21 cellular contexts compared by ENCODE assay signal in the genomic region with DNA sequence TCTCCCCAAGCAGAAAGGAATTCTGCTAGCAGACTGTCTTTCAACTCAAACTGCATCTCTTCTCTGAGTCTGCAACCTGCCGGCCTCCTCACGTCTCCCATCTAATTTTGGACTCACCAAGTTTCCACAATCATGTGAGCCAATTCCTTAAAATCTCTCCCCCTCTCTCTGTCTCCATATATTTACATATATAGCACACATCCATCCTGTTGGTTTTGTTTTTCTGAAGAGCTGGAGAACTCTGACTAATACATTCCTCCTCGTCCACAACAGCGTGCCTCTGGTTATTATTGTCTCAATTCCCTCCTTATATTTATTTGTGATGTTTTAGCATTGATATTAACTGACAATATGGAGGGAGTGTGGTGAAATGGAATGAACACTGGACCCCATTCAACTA. TPM values are rescaled to one million over a fixed set of nuclear protein-coding genes. Genes with fewer than 3 reads are reported as not detected.
DNase-seq lines count a peak whose midpoint lies in the region; ATAC-seq and TF ChIP-seq lines count a peak whose summit lies in the region.
"Had no signal": no experiment of that assay in that cellular context is flagged by ENCODE, and none has a peak within 500 bp of the region (broad histone marks: within the 10 kb centered on the region; RNA-seq: fewer than 3 reads in every experiment).

No MANE protein-coding gene starts in this region.

- 58 to 81% methylated on average over 4 of the region's 4 CpGs for WGBS in aorta, 2 donors

- peaks cover 7% of the 10 kb centered on the region for H3K27me3 Mint-ChIP-seq in nephron (ENCODE audit: low read depth)

- H3K36me3 Mint-ChIP-seq in nephron (ENCODE audit: low read depth): no peaks in the 10 kb centered on the region
- H3K36me3 Mint-ChIP-seq: activated naive CD8-positive, alpha-beta T cell; naive B cell had no signal

- DNase-seq in EH (ENCODE audit: low read depth): peak; percentile 89
- DNase-seq in RWPE2 (ENCODE audit: low spot score): no peak
- DNase-seq in epithelial cell of esophagus (ENCODE audit: low read depth): peak; percentile 67
- no peak for DNase-seq in tibial artery
- no peak for DNase-seq in UCSD-AML1 (lab: John Stamatoyannopoulos, UW; ENCODE audit: unreplicated experiment)
- DNase-seq in ascending aorta (ENCODE audit: low spot score in 2 of 2): no peak
- no peak for DNase-seq in aorta
- DNase-seq: activated CD4-positive, alpha-beta memory T cell treated with anti-CD3 and anti-CD28 coated beads, Interleukin-2, amount 10 ng/mL, durations not matched to agents 7 days and 5 days; activated T-cell treated with anti-CD3 and anti-CD28 coated beads, Interleukin-2, amount 50 U/mL, for 48 hours; cerebellar nuclear complex; GF-D8; KBM-7; naive B cell; spleen; SW 1271; thyroid gland had no signal

- H3K27ac Mint-ChIP-seq in nephron: peak overlapping the region in 2 of 3 experiments; percentile 55 to 59
- H3K27ac Mint-ChIP-seq: activated CD4-positive, alpha-beta memory T cell treated with anti-CD3 and anti-CD28 coated beads, Interleukin-2, amount 10 ng/mL, durations not matched to agents 7 days and 5 days; activated naive CD8-positive, alpha-beta T cell; progenitor cell of endocrine pancreas had no signal

- no peaks in the 10 kb centered on the region for H3K9me3 ChIP-seq in RWPE2 (ENCODE audit: severe bottlenecking)
- H3K9me3 ChIP-seq in tibial artery: no peaks in the 10 kb centered on the region
- H3K9me3 ChIP-seq in ascending aorta: no peaks in the 10 kb centered on the region
- H3K9me3 ChIP-seq in aorta (ENCODE audit: control insufficient read depth, low read length): no peaks in the 10 kb centered on the region
- H3K9me3 ChIP-seq: BLaER1, spleen, thyroid gland had no signal

- H3K4me1 ChIP-seq in RWPE2 (ENCODE audit: insufficient read depth, poor library complexity, severe bottlenecking) (peaks cover 13% of the 10 kb centered on the region), tibial artery (peaks cover 0 to 19% (median 8%) of the 10 kb centered on the region in 4 donors), ascending aorta (peaks cover 2 to 5% of the 10 kb centered on the region in 2 donors), aorta (ENCODE audit: control insufficient read depth in 1 of 2, insufficient read depth in 2 of 2, low read length in 2 of 2) (peaks cover 2 to 7% of the 10 kb centered on the region in 2 donors)
- H3K4me1 ChIP-seq: BLaER1, thyroid gland had no signal

- no peak for TF ChIP-seq CTCF in RWPE2 (IDR thresholded peaks at IDR 0.05; ENCODE audit: poor library complexity, severe bottlenecking)
- no peak for TF ChIP-seq CTCF in epithelial cell of esophagus (IDR thresholded peaks at IDR 0.05; ENCODE audit: insufficient read depth, low read depth, low read length, missing control alignments)
- TF ChIP-seq CTCF in nephron (IDR thresholded peaks at IDR 0.05; ENCODE audit: unreplicated experiment in 3 of 3): no peak
- TF ChIP-seq CTCF in tibial artery (IDR thresholded peaks at IDR 0.05): no peak
- no peak for TF ChIP-seq CTCF in ascending aorta (IDR thresholded peaks at IDR 0.05)

- no peaks in the 10 kb centered on the region for H3K27me3 ChIP-seq in RWPE2 (ENCODE audit: insufficient read depth, poor library complexity, severe bottlenecking)
- no peaks in the 10 kb centered on the region for H3K27me3 ChIP-seq in tibial artery
- H3K27me3 ChIP-seq in ascending aorta: no peaks in the 10 kb centered on the region
- peaks cover 0 to 2% of the 10 kb centered on the region in 2 donors for H3K27me3 ChIP-seq in aorta (ENCODE audit: control insufficient read depth in 1 of 2, insufficient read depth in 2 of 2, low read length in 1 of 2)
- H3K27me3 ChIP-seq: BLaER1, thyroid gland had no signal

- intact Hi-C loops in tibial artery (cut with DNase I; ENCODE audit: low total_unique reads): no loop called here
- intact Hi-C loops in ascending aorta (cut with DNase I): no loop called here
- intact Hi-C loops in aorta (cut with DNase I): no loop called here

- no peaks in the 10 kb centered on the region for H3K36me3 ChIP-seq in RWPE2 (ENCODE audit: low read depth)
- H3K36me3 ChIP-seq in tibial artery: no peaks in the 10 kb centered on the region
- no peaks in the 10 kb centered on the region for H3K36me3 ChIP-seq in ascending aorta
- no peaks in the 10 kb centered on the region for H3K36me3 ChIP-seq in aorta (ENCODE audit: control insufficient read depth in 1 of 2, insufficient read depth in 2 of 2, low read length in 1 of 2)
- H3K36me3 ChIP-seq: BLaER1, spleen, thyroid gland had no signal

- no peaks in the 10 kb centered on the region for H3K9me3 Mint-ChIP-seq in nephron
- H3K9me3 Mint-ChIP-seq: activated CD4-positive, alpha-beta memory T cell treated with anti-CD3 and anti-CD28 coated beads, Interleukin-2, amount 10 ng/mL, durations not matched to agents 7 days and 5 days had no signal

- no peak overlapping the region for H3K4me3 Mint-ChIP-seq in nephron
- H3K4me3 Mint-ChIP-seq: activated CD4-positive, alpha-beta memory T cell treated with anti-CD3 and anti-CD28 coated beads, Interleukin-2, amount 10 ng/mL, durations not matched to agents 7 days and 5 days; activated naive CD8-positive, alpha-beta T cell; naive B cell had no signal

- H3K27ac ChIP-seq in RWPE2 (ENCODE audit: poor library complexity, severe bottlenecking) (no peak overlapping the region), tibial artery (no peak overlapping the region), ascending aorta (no peak overlapping the region), aorta (ENCODE audit: low read depth in 1 of 2, low read length in 2 of 2) (no peak overlapping the region)
- H3K27ac ChIP-seq: BLaER1, HL-60, spleen, thyroid gland had no signal

- ATAC-seq in RWPE2 (ENCODE audit: low read depth) (0 out of 3 replicates have a peak, but pooled peaks have one; percentile 28), aorta (ENCODE audit: low FRiP score) (no peak)

- H3K4me3 ChIP-seq in RWPE2 (ENCODE audit: severe bottlenecking): no peak overlapping the region
- H3K4me3 ChIP-seq in epithelial cell of esophagus (ENCODE audit: low read length): no peak overlapping the region
- H3K4me3 ChIP-seq in tibial artery: no peak overlapping the region
- H3K4me3 ChIP-seq in ascending aorta: no peak overlapping the region
- H3K4me3 ChIP-seq in aorta (ENCODE audit: low read length in 2 of 2): no peak overlapping the region
- H3K4me3 ChIP-seq: BLaER1, spleen, thyroid gland had no signal

- peaks cover 34% of the 10 kb centered on the region for H3K4me1 Mint-ChIP-seq in nephron
- H3K4me1 Mint-ChIP-seq: activated CD4-positive, alpha-beta memory T cell treated with anti-CD3 and anti-CD28 coated beads, Interleukin-2, amount 10 ng/mL, durations not matched to agents 7 days and 5 days; naive B cell had no signal

RNA-seq across cellular contexts. Expression of a gene that starts 29.6 kb away (rescaled TPM):
- total RNA-seq in ascending aorta: 16.4 TPM
- 10 to 100 TPM in 1 of 2 donors, 1 to 10 TPM in 1; 5.8 to 10.4 TPM for total RNA-seq in aorta
- polyA plus RNA-seq in aorta: under 1 TPM in 1 of 2 donors, not detected in 1; 1.00 TPM

Comparison
In these comparisons a context has a peak if more than half of its experiments do, and no peak if none do; other contexts are left out.
1. DNase-seq: peak in EH (single experiment) and epithelial cell of esophagus (single experiment); none in RWPE2 (single experiment), tibial artery (0 of 2), UCSD-AML1 (single experiment), ascending aorta (0 of 2) and aorta (0 of 2).